22 cellular contexts compared by ENCODE assay signal in genomic region chr12:66210840-66211239, GRCh38. TPM values are rescaled to one million over a fixed set of nuclear protein-coding genes. Genes with fewer than 3 reads are reported as not detected.
A peak's percentile ranks its signal among the peaks of the same experiment; 100 is the strongest.
DNase-seq lines count a peak whose midpoint lies in the region; ATAC-seq, FAIRE-seq and TF ChIP-seq lines count a peak whose summit lies in the region.
"Had no signal": no experiment of that assay in that cellular context is flagged by ENCODE, and none has a peak within 500 bp of the region (broad histone marks: within the 10 kb centered on the region; RNA-seq: fewer than 3 reads in every experiment).

No MANE protein-coding gene starts in this region.

- H3K79me2 ChIP-seq in OCI-LY3 (ENCODE audit: low read length), result no peaks in the 10 kb centered on the region

- peaks cover 12% of the 10 kb centered on the region; the same call in 1 of the 2 replicates for H3K36me3 Mint-ChIP-seq in HFFc6 (ENCODE audit: low read depth)
- H3K36me3 Mint-ChIP-seq: activated CD4-positive, alpha-beta memory T cell treated with anti-CD3 and anti-CD28 coated beads for 36 hours; CD4-positive, alpha-beta memory T cell had no signal

- H4K20me1 ChIP-seq in OCI-LY3 (ENCODE audit: insufficient read depth, low read length), result no peaks in the 10 kb centered on the region

- H3K27me3 ChIP-seq in OCI-LY3 (ENCODE audit: low read depth, low read length), result no peaks in the 10 kb centered on the region
- H3K27me3 ChIP-seq: tibial nerve had no signal

- H2AFZ ChIP-seq in OCI-LY3 (ENCODE audit: low read depth, low read length), result no peak overlapping the region

- TF ChIP-seq EP300 in A549 (IDR thresholded peaks at IDR 0.05), result no peak

- H3K9ac ChIP-seq in OCI-LY3 (ENCODE audit: low read length), result no peak overlapping the region

- TF ChIP-seq POLR2A in A549 (IDR thresholded peaks at IDR 0.05; ENCODE audit: low read length), result no peak

- H3K4me1 ChIP-seq in A549 (no peaks in the 10 kb centered on the region), OCI-LY3 (ENCODE audit: low read length) (peaks cover 12% of the 10 kb centered on the region)

- H3K4me2 ChIP-seq in A549 (no peak overlapping the region), OCI-LY3 (ENCODE audit: low read length) (peak overlapping the region; percentile 16)

- TF ChIP-seq RAD21 in A549 (conservative IDR thresholded peaks at IDR 0.05 in 1 of 2, IDR thresholded peaks at IDR 0.05 in 1 of 2), result no peak

- peaks cover 3% of the 10 kb centered on the region; the same call in 1 of the 2 replicates for H3K27me3 Mint-ChIP-seq in HFFc6 (ENCODE audit: insufficient read depth)

- H3K27ac Mint-ChIP-seq in HFFc6, result peak overlapping the region; percentile 22; the same call in 1 of the 2 replicates
- H3K27ac Mint-ChIP-seq: activated CD4-positive, alpha-beta memory T cell treated with anti-CD3 and anti-CD28 coated beads for 36 hours; activated naive CD4-positive, alpha-beta T cell treated with anti-CD3 and anti-CD28 coated beads for 36 hours; CD4-positive, alpha-beta memory T cell; nephron progenitor cell had no signal

- DNase-seq in A549 (ENCODE audit: low read depth in 1 of 2, low spot score in 1 of 2) (no peak), HFFc6 (no peak), fibroblast of gingiva (ENCODE audit: low read depth) (peak; percentile 45), NCI-H446 treated with DMSO at 0.1 percent for 48 hours (lab: John Stamatoyannopoulos, UW) (no peak), COR-L47 (lab: John Stamatoyannopoulos, UW) (no peak)
- DNase-seq: 8988T; activated CD4-positive, alpha-beta memory T cell treated with anti-CD3 and anti-CD28 coated beads for 36 hours; activated naive CD4-positive, alpha-beta T cell treated with anti-CD3 and anti-CD28 coated beads for 36 hours; activated T-cell treated with anti-CD3 and anti-CD28 coated beads, Interleukin-2, amount 50 U/mL, for 1 hour; CD4-positive, alpha-beta memory T cell; DMS79 treated with DMSO at 0.1 percent for 48 hours; NCI-H1105; NCI-H2107; NCI-H748 treated with DMSO at 0.1 percent for 48 hours; nephron progenitor cell had no signal

- CTCF ChIA-PET in A549 (lab: Yijun Ruan, JAX), result interaction anchor here (1.0 kb wide), 1 partner anchor 50 kb away, joined by 3 read pairs; no protein-coding TSS in a partner anchor

- H3K4me3 ChIP-seq in A549 (no peak overlapping the region), OCI-LY3 (ENCODE audit: low read length) (no peak overlapping the region)
- H3K4me3 ChIP-seq: tibial nerve had no signal

- TF ChIP-seq CTCF in A549 (IDR thresholded peaks at IDR 0.05) (no peak), HFFc6 (IDR thresholded peaks at IDR 0.05) (no peak), OCI-LY3 (IDR thresholded peaks at IDR 0.05; ENCODE audit: low read depth, low read length) (no peak)

- H3K36me3 ChIP-seq in OCI-LY3 (replicated peaks; ENCODE audit: low read depth, low read length), result no peaks in the 10 kb centered on the region

- no peaks in the 10 kb centered on the region for H3K9me3 ChIP-seq in A549
- H3K9me3 ChIP-seq in OCI-LY3 (ENCODE audit: insufficient read depth, low read length), result no peaks in the 10 kb centered on the region; the same call in 1 of the 2 replicates
- H3K9me3 ChIP-seq: tibial nerve had no signal

- peak; percentile 23 for FAIRE-seq in A549 (lab: Jason Lieb, UNC)
- FAIRE-seq: astrocyte, frontal cortex, H1 had no signal

- peaks cover 13% of the 10 kb centered on the region for H3K4me1 Mint-ChIP-seq in HFFc6 (ENCODE audit: low read depth)
- H3K4me1 Mint-ChIP-seq: CD4-positive, alpha-beta memory T cell had no signal

- no peak overlapping the region for H3K4me3 Mint-ChIP-seq in HFFc6
- H3K4me3 Mint-ChIP-seq: activated CD4-positive, alpha-beta memory T cell treated with anti-CD3 and anti-CD28 coated beads for 36 hours; activated naive CD4-positive, alpha-beta T cell treated with anti-CD3 and anti-CD28 coated beads for 36 hours; CD4-positive, alpha-beta memory T cell; nephron progenitor cell had no signal

- H3K9me3 Mint-ChIP-seq in HFFc6, result no peaks in the 10 kb centered on the region
- H3K9me3 Mint-ChIP-seq: activated CD4-positive, alpha-beta memory T cell treated with anti-CD3 and anti-CD28 coated beads for 36 hours had no signal

- no peak overlapping the region for H3K27ac ChIP-seq in A549
- H3K27ac ChIP-seq in OCI-LY3 (ENCODE audit: low read length), result no peak overlapping the region
- H3K27ac ChIP-seq: tibial nerve had no signal

- no peak for ATAC-seq in A549
- no peak for ATAC-seq in HG02623 (IDR thresholded peaks at IDR 0.05; ENCODE audit: unreplicated experiment)
- ATAC-seq in HG02981 (IDR thresholded peaks at IDR 0.05; ENCODE audit: unreplicated experiment), result no peak

- POLR2A ChIA-PET in A549 (lab: Yijun Ruan, JAX), result no interaction called here

TF ChIP-seq in A549, 52 proteins besides CTCF, POLR2A, EP300 and RAD21:
- TF ChIP-seq NFE2L2 (conservative IDR thresholded peaks at IDR 0.05; ENCODE audit: low read length) (peak; percentile 59), MAFK (IDR thresholded peaks at IDR 0.05; ENCODE audit: partially characterized antibody) (peak; percentile 53), USF2 (IDR thresholded peaks at IDR 0.05) (no peak)

RNA-seq across cellular contexts. Expression of gene IRAK3, which starts 21.8 kb away (rescaled TPM):
- 0.25 and 0.30 TPM in 2 replicates for polyA plus RNA-seq in A549 (2011; rRNA removed)
- 0.04 and 0.05 TPM in 2 replicates for polyA plus RNA-seq in A549 (2012; cell fraction: cytosol; rRNA removed)
- 0.05 and 0.06 TPM in 2 replicates for polyA plus RNA-seq in A549 (2012; cell fraction: nucleus; rRNA removed)
- polyA plus RNA-seq in A549 (2017; fragmentation: RNase III; extraction: RNeasy Plus Mini Kit Qiagen cat#74134 plus additional on column Dnase treatment), result 0.06 to 0.16 TPM (median 0.12 TPM) in 3 replicates
- 0.05 and 0.21 TPM in 2 replicates for polyA minus RNA-seq in A549 (2011; rRNA and poly(A)+ RNA removed)
- total RNA-seq in HFFc6 (2021; fragmentation: NEBNext Ultra II Directional; extraction: Animal tissue kit (Norgen Biotek cat#: 25700)), result 1 to 10 TPM in 5 of 6 experiments, under 1 TPM in 1; 0.83 to 4.7 (median 3.6) TPM

RNA-seq across cellular contexts. Expression of gene TMBIM4, which starts 41.0 kb away (rescaled TPM):
- polyA plus RNA-seq in A549 (2011; rRNA removed) (80.3 and 87.4 TPM in 2 replicates), A549 (2017; fragmentation: RNase III; extraction: RNeasy Plus Mini Kit Qiagen cat#74134 plus additional on column Dnase treatment) (53.7 to 63.2 TPM (median 55.9 TPM) in 3 replicates)
- 31.8 and 38.6 TPM in 2 replicates for polyA plus RNA-seq in A549 (2012; cell fraction: cytosol; rRNA removed)
- 21.0 and 41.8 TPM in 2 replicates for polyA plus RNA-seq in A549 (2012; cell fraction: nucleus; rRNA removed)
- polyA minus RNA-seq in A549 (2011; rRNA and poly(A)+ RNA removed), result 16.1 and 21.4 TPM in 2 replicates
- 100 to 1,000 TPM in 3 of 6 experiments, 10 to 100 TPM in 3; 92.3 to 112 (median 104) TPM for total RNA-seq in HFFc6 (2021; fragmentation: NEBNext Ultra II Directional; extraction: Animal tissue kit (Norgen Biotek cat#: 25700))
